1 cellular context compared by ENCODE assay signal in genomic region chr11:6611092-6612007, GRCh38.
A peak's percentile ranks its signal among the peaks of the same experiment; 100 is the strongest.
TF ChIP-seq lines count a peak whose summit lies in the region.

No MANE protein-coding gene starts in this region.

TF ChIP-seq in K562, 482 proteins besides CTCF, POLR2A, EP300 and RAD21 (continues in another document):
- no peak for TF ChIP-seq ESRRB (CRISPR knock-in tag; IDR thresholded peaks at IDR 0.05; ENCODE audit: borderline replicate concordance)
- no peak for TF ChIP-seq ZBTB1 (CRISPR knock-in tag; IDR thresholded peaks at IDR 0.05; ENCODE audit: borderline replicate concordance, low read depth)
- TF ChIP-seq ASH1L (IDR thresholded peaks at IDR 0.05; ENCODE audit: borderline replicate concordance, low read depth, partially characterized antibody): no peak
- peak; percentile 25; the same call in 1 of the 2 replicates for TF ChIP-seq FOXP1 (CRISPR knock-in tag; IDR thresholded peaks at IDR 0.05)
- no peak for TF ChIP-seq ZNF655 (CRISPR knock-in tag; IDR thresholded peaks at IDR 0.05)
- no peak for TF ChIP-seq GATA2 (CRISPR knock-in tag; IDR thresholded peaks at IDR 0.05)
- no peak for TF ChIP-seq SIN3B (IDR thresholded peaks at IDR 0.05; ENCODE audit: low read depth)
- TF ChIP-seq SIN3A (IDR thresholded peaks at IDR 0.05; ENCODE audit: borderline replicate concordance in 2 of 2, control insufficient read depth in 1 of 2, low read depth in 2 of 2, low read length in 2 of 2): 0 out of 4 replicates have a peak, but pooled peaks of 1 of the 2 experiments have one; percentile 58
- no peak for TF ChIP-seq TCF7L2 (IDR thresholded peaks at IDR 0.05; ENCODE audit: low read depth, low read length)
- TF ChIP-seq BRF2 (IDR thresholded peaks at IDR 0.05; ENCODE audit: borderline replicate concordance, insufficient read depth, insufficient read length): no peak
- no peak for TF ChIP-seq E4F1 (CRISPR knock-in tag; IDR thresholded peaks at IDR 0.05; ENCODE audit: borderline replicate concordance)
- TF ChIP-seq ARID2 (IDR thresholded peaks at IDR 0.05): no peak
- no peak for TF ChIP-seq GABPB1 (CRISPR knock-in tag; IDR thresholded peaks at IDR 0.05)
- no peak for TF ChIP-seq SREBF2 (CRISPR knock-in tag; IDR thresholded peaks at IDR 0.05)
- TF ChIP-seq NR2C1 (IDR thresholded peaks at IDR 0.05): no peak
- TF ChIP-seq NR2C1 (tag; IDR thresholded peaks at IDR 0.05): no peak
- no peak for TF ChIP-seq SRSF1 (IDR thresholded peaks at IDR 0.05; ENCODE audit: low read depth, low read length)
- TF ChIP-seq TAF15 (IDR thresholded peaks at IDR 0.05; ENCODE audit: low read depth, low read length): no peak
- 0 out of 2 replicates have a peak, but pooled peaks have one; percentile 25 for TF ChIP-seq ZNF717 (CRISPR knock-in tag; IDR thresholded peaks at IDR 0.05)
- no peak for TF ChIP-seq TBL1XR1 (IDR thresholded peaks at IDR 0.05; ENCODE audit: low read length in 2 of 2)
- no peak for TF ChIP-seq RBM15 (IDR thresholded peaks at IDR 0.05; ENCODE audit: insufficient read depth, low read length)
- no peak for TF ChIP-seq ZNF311 (CRISPR knock-in tag; IDR thresholded peaks at IDR 0.05)
- no peak for TF ChIP-seq ZNF696 (CRISPR knock-in tag; conservative IDR thresholded peaks at IDR 0.05)
- no peak for TF ChIP-seq PCBP2 (IDR thresholded peaks at IDR 0.05; ENCODE audit: low read depth, low read length, poor library complexity, severe bottlenecking)
- peak; percentile 53; the same call in 1 of the 2 replicates for TF ChIP-seq POLR2AphosphoS2 (IDR thresholded peaks at IDR 0.05; ENCODE audit: low read length)
- TF ChIP-seq RUNX1 (IDR thresholded peaks at IDR 0.05; ENCODE audit: low read depth): no peak
- TF ChIP-seq MLX (CRISPR knock-in tag; conservative IDR thresholded peaks at IDR 0.05): no peak
- TF ChIP-seq DACH1 (IDR thresholded peaks at IDR 0.05; ENCODE audit: partially characterized antibody): no peak
- TF ChIP-seq GABPA (tag; conservative IDR thresholded peaks at IDR 0.05; ENCODE audit: low read depth): no peak
- TF ChIP-seq THRB (CRISPR knock-in tag; conservative IDR thresholded peaks at IDR 0.05): 0 out of 2 replicates have a peak, but pooled peaks have one; percentile 14
- no peak for TF ChIP-seq U2AF1 (optimal IDR thresholded peaks at IDR 0.05; ENCODE audit: low read depth, low read length)
- 0 out of 2 replicates have a peak, but pooled peaks have one; percentile 49 for TF ChIP-seq HMG20B (CRISPR knock-in tag; IDR thresholded peaks at IDR 0.05)
- no peak for TF ChIP-seq C11orf30 (IDR thresholded peaks at IDR 0.05; ENCODE audit: low read depth)
- peak; percentile 88 for TF ChIP-seq FIP1L1 (IDR thresholded peaks at IDR 0.05; ENCODE audit: low read depth, low read length, poor library complexity, severe bottlenecking)
- TF ChIP-seq CREM (IDR thresholded peaks at IDR 0.05; ENCODE audit: low read depth): 0 out of 2 replicates have a peak, but pooled peaks have one; percentile 20
- TF ChIP-seq TEAD2 (tag; IDR thresholded peaks at IDR 0.05): no peak
- TF ChIP-seq FOXK2 (conservative IDR thresholded peaks at IDR 0.05 in 1 of 2, IDR thresholded peaks at IDR 0.05 in 1 of 2; ENCODE audit: low read depth in 2 of 2): no peak
- TF ChIP-seq DPF2 (IDR thresholded peaks at IDR 0.05): no peak
- no peak for TF ChIP-seq BHLHE40 (IDR thresholded peaks at IDR 0.05; ENCODE audit: low read length)
- no peak for TF ChIP-seq TARDBP (IDR thresholded peaks at IDR 0.05)
- no peak for TF ChIP-seq NFIC (IDR thresholded peaks at IDR 0.05)
- no peak for TF ChIP-seq CC2D1A (IDR thresholded peaks at IDR 0.05)
- TF ChIP-seq HDAC8 (tag; IDR thresholded peaks at IDR 0.05): no peak
- no peak for TF ChIP-seq TAF1 (IDR thresholded peaks at IDR 0.05; ENCODE audit: control insufficient read depth, extremely low read depth, insufficient read depth, low read length, severe bottlenecking)
- no peak for TF ChIP-seq RBFOX2 (IDR thresholded peaks at IDR 0.05; ENCODE audit: low read depth, low read length)
- TF ChIP-seq CREB3 (tag; conservative IDR thresholded peaks at IDR 0.05; ENCODE audit: low read depth): no peak
- TF ChIP-seq DLX4 (CRISPR knock-in tag; IDR thresholded peaks at IDR 0.05): no peak
- no peak for TF ChIP-seq SMAD2 (IDR thresholded peaks at IDR 0.05; ENCODE audit: low read depth, low read length)
- no peak for TF ChIP-seq BRD4 (IDR thresholded peaks at IDR 0.05)
- TF ChIP-seq IRF2 (CRISPR knock-in tag; IDR thresholded peaks at IDR 0.05): no peak
- no peak for TF ChIP-seq TRIM24 (IDR thresholded peaks at IDR 0.05)
- no peak for TF ChIP-seq ZZZ3 (IDR thresholded peaks at IDR 0.05)
- no peak for TF ChIP-seq MBD2 (IDR thresholded peaks at IDR 0.05; ENCODE audit: borderline replicate concordance, low read depth)
- peak; percentile 65; the same call in 1 of the 2 replicates for TF ChIP-seq HMBOX1 (IDR thresholded peaks at IDR 0.05)
- no peak for TF ChIP-seq FOXJ3 (CRISPR knock-in tag; IDR thresholded peaks at IDR 0.05)
- no peak for TF ChIP-seq TSC22D4 (tag; IDR thresholded peaks at IDR 0.05)
- TF ChIP-seq FOXP4 (CRISPR knock-in tag; IDR thresholded peaks at IDR 0.05; ENCODE audit: borderline replicate concordance): no peak
- TF ChIP-seq PCBP1 (IDR thresholded peaks at IDR 0.05; ENCODE audit: low read depth, low read length, poor library complexity, severe bottlenecking): no peak
- TF ChIP-seq HNRNPK (IDR thresholded peaks at IDR 0.05; ENCODE audit: low read depth, low read length, poor library complexity, severe bottlenecking): no peak
- TF ChIP-seq ZBTB9 (CRISPR knock-in tag; IDR thresholded peaks at IDR 0.05): peak; percentile 81; the same call in 1 of the 2 replicates
- 0 out of 2 replicates have a peak, but pooled peaks have one; percentile 52 for TF ChIP-seq ZNF395 (CRISPR knock-in tag; IDR thresholded peaks at IDR 0.05)
- TF ChIP-seq CBFB (CRISPR knock-in tag; IDR thresholded peaks at IDR 0.05): no peak
- no peak for TF ChIP-seq FOSL1 (tag; conservative IDR thresholded peaks at IDR 0.05)
- TF ChIP-seq EGR1 (conservative IDR thresholded peaks at IDR 0.05): no peak; the same call in 1 of the 2 replicates
- TF ChIP-seq ZNF197 (CRISPR knock-in tag; IDR thresholded peaks at IDR 0.05; ENCODE audit: low read depth): no peak
